In the genomic region with DNA sequence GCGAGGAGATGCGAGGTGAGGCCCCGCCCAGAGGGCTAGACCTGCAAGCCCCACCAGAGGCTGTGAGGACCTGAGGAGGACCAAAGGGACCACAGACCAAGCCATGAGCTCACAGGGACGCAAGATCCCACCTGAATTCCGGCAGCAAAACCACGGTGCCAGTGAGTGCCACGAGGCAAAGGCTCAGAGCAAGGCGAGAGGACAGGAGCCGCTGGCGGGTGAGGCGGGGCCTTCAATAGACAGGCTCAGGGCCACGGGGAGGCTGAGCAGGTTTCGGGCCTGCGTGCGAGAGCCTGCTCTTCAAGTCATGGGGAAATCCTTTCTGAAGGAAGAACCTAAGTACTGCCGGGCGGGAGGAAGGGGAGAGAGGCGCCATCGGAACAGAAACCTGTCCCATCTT, we compare ENCODE assay signal across 21 cellular contexts.
"Had no signal": no experiment of that assay in that cellular context is flagged by ENCODE, and none has a peak within 500 bp of the region (broad histone marks: within the 10 kb centered on the region; RNA-seq: fewer than 3 reads in every experiment).

No MANE protein-coding gene starts in this region.

- H3K27ac ChIP-seq: colonic mucosa, esophagus squamous epithelium, gastroesophageal sphincter, left ventricle myocardium inferior, lower lobe of right lung, ovary, suprapubic skin, thyroid gland, upper lobe of left lung, uterus had no signal

- H3K27me3 Mint-ChIP-seq: naive B cell had no signal

- H3K4me3 ChIP-seq: colonic mucosa, esophagus squamous epithelium, gastroesophageal sphincter, left ventricle myocardium inferior, lower lobe of right lung, ovary, suprapubic skin, thyroid gland, upper lobe of left lung, uterus had no signal

- H3K36me3 Mint-ChIP-seq: naive B cell had no signal

- H3K9me3 Mint-ChIP-seq: naive B cell had no signal

- H3K36me3 ChIP-seq: colonic mucosa, ovary, uterus had no signal

- FAIRE-seq: kidney, small intestine had no signal

- H3K4me1 ChIP-seq: colonic mucosa, lower lobe of right lung, uterus had no signal

- DNase-seq: colonic mucosa; dermis blood vessel endothelial cell; esophagus squamous epithelium; foreskin fibroblast; glutamatergic neuron; kidney; left cardiac atrium; left ventricle myocardium inferior; lower lobe of right lung; mesenchymal stem cell; naive B cell; ovary; right cardiac atrium; small intestine; stimulated activated CD4-positive, alpha-beta T cell treated with anti-CD3 and anti-CD28 coated beads, Interleukin-12 subunit alpha, Interleukin-12 subunit beta, amount 100 ng/mL, for 4 hours; stimulated activated naive CD8-positive, alpha-beta T cell treated with anti-CD3 and anti-CD28 coated beads, Interleukin-15, Interleukin-2, amounts not matched to agents 100 U/mL and 50 U/mL, for 24 hours; thyroid gland; uterus had no signal

- H3K4me3 Mint-ChIP-seq: naive B cell had no signal

- ATAC-seq: gastroesophageal sphincter; left cardiac atrium; lower lobe of right lung; right cardiac atrium; stimulated activated naive CD8-positive, alpha-beta T cell treated with anti-CD3 and anti-CD28 coated beads, Interleukin-15, Interleukin-2, amounts not matched to agents 100 U/mL and 50 U/mL, for 24 hours had no signal

- H3K9me3 ChIP-seq: colonic mucosa, esophagus squamous epithelium, gastroesophageal sphincter, left ventricle myocardium inferior, lower lobe of right lung, ovary, suprapubic skin, thyroid gland, upper lobe of left lung, uterus had no signal

- H3K27me3 ChIP-seq: colonic mucosa, esophagus squamous epithelium, gastroesophageal sphincter, ovary, suprapubic skin, thyroid gland, upper lobe of left lung, uterus had no signal
